In the genomic region with DNA sequence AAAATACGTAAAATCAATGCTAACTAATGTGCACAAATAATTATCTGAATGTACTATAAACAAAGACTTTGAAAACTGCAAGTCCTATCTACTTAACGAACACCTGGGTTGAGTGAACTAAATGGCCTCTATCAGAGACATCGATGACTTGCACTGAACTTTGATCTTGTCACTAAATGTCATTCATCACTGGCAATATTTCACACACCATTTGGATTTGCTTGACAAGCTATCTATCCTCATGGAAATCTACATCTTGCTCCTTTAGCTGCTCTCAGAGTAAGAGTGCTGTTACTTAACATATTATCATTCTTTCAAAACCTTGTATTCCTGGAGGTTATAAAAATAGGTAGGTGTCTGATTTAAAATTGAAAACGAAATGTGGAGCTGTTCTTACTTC, we compare ENCODE assay signal across 21 cellular contexts.
"Had no signal": no experiment of that assay in that cellular context is flagged by ENCODE, and none has a peak within 500 bp of the region (broad histone marks: within the 10 kb centered on the region; RNA-seq: fewer than 3 reads in every experiment).

No MANE protein-coding gene starts in this region.

- H3K27me3 Mint-ChIP-seq: IgD-negative memory B cell had no signal

- H3K36me3 Mint-ChIP-seq: IgD-negative memory B cell had no signal

- DNase-seq: MV-4-11, NCI-H1092, NCI-H1105 treated with DMSO at 0.1 percent for 48 hours, NCI-H1417 treated with DMSO at 0.1 percent for 48 hours, NCI-H146, NCI-H1694 treated with DMSO at 0.1 percent for 48 hours, NCI-H1930, NCI-H2081, NCI-H2107, NCI-H2227 treated with DMSO at 0.1 percent for 48 hours, NCI-H524, NCI-H526 treated with DMSO at 0.1 percent for 48 hours, NCI-H748 treated with DMSO at 0.1 percent for 48 hours, PC-3, SHP77 had no signal

- FAIRE-seq: HepG2, K562 had no signal

- H3K27ac ChIP-seq: RWPE1 had no signal

- H3K27ac Mint-ChIP-seq: IgD-negative memory B cell had no signal

- H3K4me3 ChIP-seq: K562 had no signal

- H3K4me3 Mint-ChIP-seq: IgD-negative memory B cell had no signal

- ATAC-seq: HepG2, K562, Panc1, PC-3, SK-N-SH treated with all-trans-retinoic acid at 6 μM for 48 hours had no signal
